Comparison of ENCODE assay signal across 8 cellular contexts in the genomic region with DNA sequence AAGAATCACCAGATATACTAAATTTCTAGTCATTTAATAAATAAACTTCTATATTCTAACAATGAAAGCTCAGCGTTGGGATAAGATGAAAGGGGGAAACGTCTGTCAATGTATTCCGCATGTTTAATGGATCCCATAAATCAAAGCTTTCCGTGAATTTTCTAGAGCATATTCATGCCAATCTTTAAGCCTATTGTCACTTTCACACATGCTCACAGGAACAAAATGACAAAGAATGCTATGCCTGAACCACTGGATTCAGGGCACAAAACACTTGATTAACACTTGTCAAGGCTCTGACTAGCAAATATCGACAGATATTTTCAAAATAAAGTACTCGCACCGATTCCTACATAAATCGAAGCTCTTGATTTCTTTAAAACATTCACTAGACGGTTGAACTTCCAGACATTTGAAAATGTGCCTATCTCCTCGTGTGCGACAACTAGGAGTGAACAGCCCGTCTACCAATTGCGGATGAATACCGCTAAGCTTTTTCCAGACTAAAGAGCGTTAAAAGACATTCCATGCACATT.
DNase-seq lines count a peak whose midpoint lies in the region; ATAC-seq and TF ChIP-seq lines count a peak whose summit lies in the region.

No MANE protein-coding gene starts in this region.

- H3K27ac Mint-ChIP-seq in stimulated activated naive B cell treated with anti-CD40 and anti-IgM and Interleukin-4, amounts not matched to agents 10 μg/mL and 1 μg/mL and 100 μg/mL, for 72 hours: peak overlapping the region; percentile 98

- H3K36me3 Mint-ChIP-seq in stimulated activated naive B cell treated with anti-CD40 and anti-IgM and Interleukin-4, amounts not matched to agents 10 μg/mL and 1 μg/mL and 100 μg/mL, for 72 hours: peaks cover 7 to 12% of the 10 kb centered on the region in 2 donors

- H3K36me3 ChIP-seq in HEK293 (ENCODE audit: control insufficient read depth in 2 of 2, insufficient read depth in 1 of 2, low read length in 2 of 2) (no peaks in the 10 kb centered on the region), WERI-Rb-1 (no peaks in the 10 kb centered on the region)

- no peaks in the 10 kb centered on the region for H3K9me3 Mint-ChIP-seq in stimulated activated naive B cell treated with anti-CD40 and anti-IgM and Interleukin-4, amounts not matched to agents 10 μg/mL and 1 μg/mL and 100 μg/mL, for 72 hours

- H3K27me3 Mint-ChIP-seq in stimulated activated naive B cell treated with anti-CD40 and anti-IgM and Interleukin-4, amounts not matched to agents 10 μg/mL and 1 μg/mL and 100 μg/mL, for 72 hours: no peaks in the 10 kb centered on the region

- no peaks in the 10 kb centered on the region for H3K27me3 ChIP-seq in WERI-Rb-1 (ENCODE audit: insufficient read depth, low read depth, severe bottlenecking)

- ATAC-seq in stimulated activated naive B cell treated with anti-CD40 and anti-IgM and Interleukin-4, amounts not matched to agents 10 μg/mL and 1 μg/mL and 100 μg/mL, for 72 hours (replicated peaks): no peak
- ATAC-seq in GM18505 (IDR thresholded peaks at IDR 0.05; ENCODE audit: unreplicated experiment): no peak
- no peak for ATAC-seq in HG02798 (IDR thresholded peaks at IDR 0.05; ENCODE audit: poor library complexity, unreplicated experiment)
- ATAC-seq in GM19351 (IDR thresholded peaks at IDR 0.05; ENCODE audit: unreplicated experiment): no peak

- H3K4me3 ChIP-seq in AG09309 (ENCODE audit: control insufficient read depth, low read depth, low read length): peak overlapping the region; percentile 70
- peak overlapping the region; percentile 96 for H3K4me3 ChIP-seq in HEK293 (ENCODE audit: low read depth, low read length)
- H3K4me3 ChIP-seq in WERI-Rb-1 (ENCODE audit: low read depth, low read length): peak overlapping the region; percentile 63
- H3K4me3 ChIP-seq in iPS-11a (ENCODE audit: low read depth, low read length): peak overlapping the region; percentile 95

- TF ChIP-seq CTCF in AG09309 (IDR thresholded peaks at IDR 0.05; ENCODE audit: control insufficient read depth, insufficient read depth, low read depth, low read length, missing control alignments) (no peak), HEK293 (tag by site-specific recombination; IDR thresholded peaks at IDR 0.05) (no peak), WERI-Rb-1 (IDR thresholded peaks at IDR 0.05; ENCODE audit: low read depth, low read length) (no peak)

- CTCF ChIA-PET in HEK293 (lab: Yijun Ruan, JAX): interaction anchor here (0.6 to 1.7 kb wide), 16 partner anchors 9 to 289 kb away, joined by 3 to 8 read pairs (median 3); no protein-coding TSS in a partner anchor

- DNase-seq in AG09309 (ENCODE audit: low read depth): no peak
- no peak for DNase-seq in WERI-Rb-1
- no peak for DNase-seq in stimulated activated naive B cell treated with anti-CD40 and anti-IgM and Interleukin-4, amounts not matched to agents 10 μg/mL and 1 μg/mL and 100 μg/mL, for 72 hours

- H3K4me1 ChIP-seq in HEK293 (ENCODE audit: control insufficient read depth, insufficient read depth, low read length): peaks cover 13% of the 10 kb centered on the region

- POLR2A ChIA-PET in HEK293 (lab: Yijun Ruan, JAX): interaction anchor here (0.6 to 1.3 kb wide), 3 partner anchors 22 to 276 kb away, joined by 3 to 4 read pairs (median 3); a partner anchor contains a TSS

- H3K9me3 ChIP-seq in HEK293 (ENCODE audit: control insufficient read depth, insufficient read depth, low read depth, low read length) (no peaks in the 10 kb centered on the region), WERI-Rb-1 (ENCODE audit: severe bottlenecking) (no peaks in the 10 kb centered on the region)

- H3K4me1 Mint-ChIP-seq in stimulated activated naive B cell treated with anti-CD40 and anti-IgM and Interleukin-4, amounts not matched to agents 10 μg/mL and 1 μg/mL and 100 μg/mL, for 72 hours: peaks cover 31 to 63% of the 10 kb centered on the region in 2 donors

- H3K27ac ChIP-seq in HEK293 (ENCODE audit: extremely low read depth, low read depth, low read length) (peak overlapping the region; percentile 95; the same call in 1 of the 2 replicates), WERI-Rb-1 (peak overlapping the region; percentile 98)

- H3K4me3 Mint-ChIP-seq in stimulated activated naive B cell treated with anti-CD40 and anti-IgM and Interleukin-4, amounts not matched to agents 10 μg/mL and 1 μg/mL and 100 μg/mL, for 72 hours: peak overlapping the region; percentile 86 to 96

- TF ChIP-seq POLR2A in GM18505 (IDR thresholded peaks at IDR 0.05; ENCODE audit: borderline replicate concordance, extremely low read depth, insufficient read depth, insufficient read length): no peak

TF ChIP-seq in HEK293, 187 proteins besides CTCF, POLR2A, EP300 and RAD21:
- TF ChIP-seq PRDM1 (tag by site-specific recombination; IDR thresholded peaks at IDR 0.05): peak; percentile 79
- TF ChIP-seq, protein P1, sequence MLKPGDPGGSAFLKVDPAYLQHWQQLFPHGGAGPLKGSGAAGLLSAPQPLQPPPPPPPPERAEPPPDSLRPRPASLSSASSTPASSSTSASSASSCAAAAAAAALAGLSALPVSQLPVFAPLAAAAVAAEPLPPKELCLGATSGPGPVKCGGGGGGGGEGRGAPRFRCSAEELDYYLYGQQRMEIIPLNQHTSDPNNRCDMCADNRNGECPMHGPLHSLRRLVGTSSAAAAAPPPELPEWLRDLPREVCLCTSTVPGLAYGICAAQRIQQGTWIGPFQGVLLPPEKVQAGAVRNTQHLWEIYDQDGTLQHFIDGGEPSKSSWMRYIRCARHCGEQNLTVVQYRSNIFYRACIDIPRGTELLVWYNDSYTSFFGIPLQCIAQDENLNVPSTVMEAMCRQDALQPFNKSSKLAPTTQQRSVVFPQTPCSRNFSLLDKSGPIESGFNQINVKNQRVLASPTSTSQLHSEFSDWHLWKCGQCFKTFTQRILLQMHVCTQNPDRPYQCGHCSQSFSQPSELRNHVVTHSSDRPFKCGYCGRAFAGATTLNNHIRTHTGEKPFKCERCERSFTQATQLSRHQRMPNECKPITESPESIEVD (tag by site-specific recombination; IDR thresholded peaks at IDR 0.05): 0 out of 2 replicates have a peak, but pooled peaks have one; percentile 4
- TF ChIP-seq, protein P2, sequence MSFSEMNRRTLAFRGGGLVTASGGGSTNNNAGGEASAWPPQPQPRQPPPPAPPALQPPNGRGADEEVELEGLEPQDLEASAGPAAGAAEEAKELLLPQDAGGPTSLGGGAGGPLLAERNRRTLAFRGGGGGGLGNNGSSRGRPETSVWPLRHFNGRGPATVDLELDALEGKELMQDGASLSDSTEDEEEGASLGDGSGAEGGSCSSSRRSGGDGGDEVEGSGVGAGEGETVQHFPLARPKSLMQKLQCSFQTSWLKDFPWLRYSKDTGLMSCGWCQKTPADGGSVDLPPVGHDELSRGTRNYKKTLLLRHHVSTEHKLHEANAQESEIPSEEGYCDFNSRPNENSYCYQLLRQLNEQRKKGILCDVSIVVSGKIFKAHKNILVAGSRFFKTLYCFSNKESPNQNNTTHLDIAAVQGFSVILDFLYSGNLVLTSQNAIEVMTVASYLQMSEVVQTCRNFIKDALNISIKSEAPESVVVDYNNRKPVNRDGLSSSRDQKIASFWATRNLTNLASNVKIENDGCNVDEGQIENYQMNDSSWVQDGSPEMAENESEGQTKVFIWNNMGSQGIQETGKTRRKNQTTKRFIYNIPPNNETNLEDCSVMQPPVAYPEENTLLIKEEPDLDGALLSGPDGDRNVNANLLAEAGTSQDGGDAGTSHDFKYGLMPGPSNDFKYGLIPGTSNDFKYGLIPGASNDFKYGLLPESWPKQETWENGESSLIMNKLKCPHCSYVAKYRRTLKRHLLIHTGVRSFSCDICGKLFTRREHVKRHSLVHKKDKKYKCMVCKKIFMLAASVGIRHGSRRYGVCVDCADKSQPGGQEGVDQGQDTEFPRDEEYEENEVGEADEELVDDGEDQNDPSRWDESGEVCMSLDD (tag by site-specific recombination; IDR thresholded peaks at IDR 0.05): no peak
- TF ChIP-seq ZNF184 (tag by site-specific recombination; IDR thresholded peaks at IDR 0.05): no peak
- TF ChIP-seq ZFP41 (tag by site-specific recombination; IDR thresholded peaks at IDR 0.05; ENCODE audit: borderline replicate concordance): no peak
